ENCODE assay signal across 8 cellular contexts in genomic region chr20:47330933-47331708, GRCh38. TPM values are rescaled to one million over a fixed set of nuclear protein-coding genes. Genes with fewer than 3 reads are reported as not detected.
DNase-seq lines count a peak whose midpoint lies in the region; ATAC-seq and TF ChIP-seq lines count a peak whose summit lies in the region.

No MANE protein-coding gene starts in this region.

- H3K4me2 ChIP-seq in mesendoderm (ENCODE audit: low read length) = no peak overlapping the region

- in situ Hi-C loops in brain microvascular endothelial cell (cut with HindIII; ENCODE audit: low pct_ligation_motif_present, low sequenced_read_pairs) = loop anchor here (10.0 kb wide), 1 partner anchor 56 kb away; no protein-coding TSS in a partner anchor

- DNase-seq in 8988T (peak; percentile 46), HK-2 (ENCODE audit: unreplicated experiment) (peak; percentile 31), brain microvascular endothelial cell (peak; percentile 78), mesendoderm (no peak)
- DNase-seq in activated CD8-positive, alpha-beta memory T cell treated with anti-CD3 and anti-CD28 coated beads, Interleukin-2, amount 50 U/mL, for 48 hours = no peak

- no peak overlapping the region for H2BK5ac ChIP-seq in mesendoderm (ENCODE audit: low read length)

- no peak overlapping the region for H3K18ac ChIP-seq in mesendoderm (ENCODE audit: low read length)

- H3K56ac ChIP-seq in mesendoderm (ENCODE audit: low read length) = peak overlapping the region; percentile 69

- H3K4me3 ChIP-seq in brain microvascular endothelial cell (ENCODE audit: low read depth, low read length) = no peak overlapping the region
- H3K4me3 ChIP-seq in mesendoderm (ENCODE audit: low read length) = no peak overlapping the region

- H3K27ac ChIP-seq in brain microvascular endothelial cell = peak overlapping the region; percentile 93
- no peak overlapping the region for H3K27ac ChIP-seq in mesendoderm (ENCODE audit: low read depth, low read length)

- peaks cover 7% of the 10 kb centered on the region for H3K4me1 ChIP-seq in mesendoderm (ENCODE audit: control insufficient read depth, low read depth, low read length)

- ATAC-seq in GM18909 (IDR thresholded peaks at IDR 0.05; ENCODE audit: poor library complexity, unreplicated experiment) = no peak
- no peak for ATAC-seq in GM19395 (IDR thresholded peaks at IDR 0.05; ENCODE audit: unreplicated experiment)
- no peak for ATAC-seq in HG03469 (IDR thresholded peaks at IDR 0.05; ENCODE audit: unreplicated experiment)

- no CpG with 5 or more reads among the region's 10 CpGs for WGBS in mesendoderm (ENCODE audit: extremely low coverage, insufficient coverage, low lambda C conversion rate)

- H2BK15ac ChIP-seq in mesendoderm (replicated peaks; ENCODE audit: low read depth) = no peak overlapping the region

- H3K27me3 ChIP-seq in brain microvascular endothelial cell (replicated peaks) (no peaks in the 10 kb centered on the region), mesendoderm (ENCODE audit: insufficient read depth, low read length, poor library complexity) (no peaks in the 10 kb centered on the region)

- no peak overlapping the region for H2AK5ac ChIP-seq in mesendoderm (ENCODE audit: low read length)

- H3K36me3 ChIP-seq in brain microvascular endothelial cell (replicated peaks) (peaks cover 4% of the 10 kb centered on the region), mesendoderm (ENCODE audit: control insufficient read depth, insufficient read depth, low read length) (no peaks in the 10 kb centered on the region)

- H4K8ac ChIP-seq in mesendoderm (ENCODE audit: low read depth, low read length) = no peak overlapping the region

- peaks cover 76% of the 10 kb centered on the region for H3K79me2 ChIP-seq in mesendoderm (ENCODE audit: control insufficient read depth, insufficient read depth, low read length)

- TF ChIP-seq CTCF in brain microvascular endothelial cell (IDR thresholded peaks at IDR 0.05; ENCODE audit: low read depth, low read length, missing control alignments) = no peak

- H3K9ac ChIP-seq in mesendoderm (ENCODE audit: low read length) = peak overlapping the region; percentile 24

- H3K23ac ChIP-seq in mesendoderm (ENCODE audit: low read length) = peak overlapping the region; percentile 48

- no peak overlapping the region for H4K5ac ChIP-seq in mesendoderm (ENCODE audit: low read length)

- no peak overlapping the region for H2BK120ac ChIP-seq in mesendoderm (ENCODE audit: low read depth, low read length)

- peaks cover 25% of the 10 kb centered on the region for H3K79me1 ChIP-seq in mesendoderm (ENCODE audit: low read length)

- H3K4ac ChIP-seq in mesendoderm (ENCODE audit: low read depth, low read length) = no peak overlapping the region

RNA-seq across cellular contexts. Expression of gene ZMYND8, which starts 25.4 kb away (rescaled TPM):
- 29.6 TPM for polyA plus RNA-seq in mesendoderm (2013, experiment 1 of 2)
- 30.9 TPM for polyA plus RNA-seq in mesendoderm (2013, experiment 2 of 2)

Comparison
In these comparisons a context has a peak if more than half of its experiments do, and no peak if none do; other contexts are left out.
1. DNase-seq: peak in 8988T (single experiment), HK-2 (single experiment) and brain microvascular endothelial cell (single experiment); none in mesendoderm (single experiment) and activated CD8-positive, alpha-beta memory T cell treated with anti-CD3 and anti-CD28 coated beads, Interleukin-2, amount 50 U/mL, for 48 hours (single experiment).